14 cellular contexts compared by ENCODE assay signal in the genomic region with DNA sequence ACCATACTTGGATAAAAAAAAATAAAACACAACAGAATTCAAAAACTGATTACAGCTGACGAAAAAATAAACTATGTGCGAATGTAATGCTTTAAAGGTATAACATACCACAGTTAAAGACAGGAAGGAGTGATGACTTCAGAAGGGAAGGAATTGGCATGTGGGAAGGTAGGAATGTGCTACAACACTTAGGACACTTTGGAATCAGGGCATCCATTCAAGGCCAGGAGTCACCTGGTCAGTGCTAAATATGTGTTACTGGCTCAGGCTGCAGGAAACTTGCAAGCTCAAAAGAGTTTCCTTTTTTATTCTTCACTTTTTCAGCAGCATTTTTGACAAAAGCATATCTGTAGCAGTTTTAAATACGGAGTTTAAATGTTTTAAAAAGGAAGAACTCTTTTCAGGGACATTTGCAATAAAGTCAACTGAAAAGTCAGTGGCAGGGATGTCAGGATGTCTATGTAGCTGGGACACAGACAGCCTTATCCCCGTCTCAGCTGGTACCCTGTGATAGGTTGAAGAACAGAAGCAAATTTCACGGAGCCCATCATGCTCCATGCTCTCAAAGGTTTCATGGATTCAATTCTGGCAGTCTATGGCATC.
"Had no signal": no experiment of that assay in that cellular context is flagged by ENCODE, and none has a peak within 500 bp of the region (broad histone marks: within the 10 kb centered on the region; RNA-seq: fewer than 3 reads in every experiment).

No MANE protein-coding gene starts in this region.

- H3K4me3 Mint-ChIP-seq: activated naive CD4-positive, alpha-beta T cell treated with anti-CD3 and anti-CD28 coated beads, Interleukin-2, amount 10 ng/mL, durations not matched to agents 7 days and 5 days; brain; T-cell had no signal

- H3K9me3 ChIP-seq: ovary, suprapubic skin, upper lobe of left lung had no signal

- H3K27ac ChIP-seq: ovary, suprapubic skin, upper lobe of left lung, VCaP had no signal

- H3K27me3 Mint-ChIP-seq: activated naive CD4-positive, alpha-beta T cell treated with anti-CD3 and anti-CD28 coated beads, Interleukin-2, amount 10 ng/mL, durations not matched to agents 7 days and 5 days; brain; T-cell had no signal

- H3K27ac Mint-ChIP-seq: activated naive CD4-positive, alpha-beta T cell treated with anti-CD3 and anti-CD28 coated beads, Interleukin-2, amount 10 ng/mL, durations not matched to agents 7 days and 5 days; T-cell had no signal

- H3K27me3 ChIP-seq: ovary, suprapubic skin, upper lobe of left lung had no signal

- DNase-seq: activated CD4-positive, alpha-beta T cell treated with anti-CD3 and anti-CD28 coated beads for 48 hours; activated naive CD4-positive, alpha-beta T cell treated with anti-CD3 and anti-CD28 coated beads, Interleukin-2, amount 10 ng/mL, durations not matched to agents 7 days and 5 days; cerebellar nuclear complex; left ventricle myocardium superior; ovary; stimulated activated CD4-positive, alpha-beta T cell treated with anti-CD3 and anti-CD28 coated beads, Interleukin-4, amount 100 ng/mL, for 1 hour; stimulated activated CD8-positive, alpha-beta memory T cell treated with anti-CD3 and anti-CD28 coated beads, Interleukin-4, amount 100 ng/mL, for 48 hours; stimulated activated naive CD8-positive, alpha-beta T cell treated with anti-CD3 and anti-CD28 coated beads, Interleukin-15, Interleukin-2, amounts not matched to agents 100 U/mL and 50 U/mL, for 24 hours; T-cell; T1000; upper lobe of left lung had no signal

- ATAC-seq: left ventricle myocardium superior; stimulated activated naive CD8-positive, alpha-beta T cell treated with anti-CD3 and anti-CD28 coated beads, Interleukin-15, Interleukin-2, amounts not matched to agents 100 U/mL and 50 U/mL, for 24 hours; T-cell had no signal

- H3K9me3 Mint-ChIP-seq: brain had no signal

- H3K36me3 Mint-ChIP-seq: activated naive CD4-positive, alpha-beta T cell treated with anti-CD3 and anti-CD28 coated beads, Interleukin-2, amount 10 ng/mL, durations not matched to agents 7 days and 5 days; brain; T-cell had no signal

- H3K4me1 ChIP-seq: suprapubic skin, upper lobe of left lung had no signal

- H3K36me3 ChIP-seq: ovary, suprapubic skin, upper lobe of left lung had no signal

- H3K4me3 ChIP-seq: ovary, suprapubic skin, upper lobe of left lung had no signal

- H3K4me1 Mint-ChIP-seq: activated naive CD4-positive, alpha-beta T cell treated with anti-CD3 and anti-CD28 coated beads, Interleukin-2, amount 10 ng/mL, durations not matched to agents 7 days and 5 days; T-cell had no signal
